2 cellular contexts compared by ENCODE assay signal in genomic region chr11:434999-435740, GRCh38. TPM values are rescaled to one million over a fixed set of nuclear protein-coding genes. Genes with fewer than 3 reads are reported as not detected.
"Had no signal": no experiment of that assay in that cellular context is flagged by ENCODE, and none has a peak within 500 bp of the region (broad histone marks: within the 10 kb centered on the region; RNA-seq: fewer than 3 reads in every experiment).

No MANE protein-coding gene starts in this region.

RNA-seq across cellular contexts. Expression of gene ANO9, which starts 6.6 kb away (rescaled TPM):
- total RNA-seq: skeletal muscle tissue had no signal

RNA-seq across cellular contexts. Expression of gene PKP3, which starts 41.2 kb away (rescaled TPM):
- total RNA-seq: mononuclear cell had no signal
